ENCODE assay signal across 29 cellular contexts in the genomic region with DNA sequence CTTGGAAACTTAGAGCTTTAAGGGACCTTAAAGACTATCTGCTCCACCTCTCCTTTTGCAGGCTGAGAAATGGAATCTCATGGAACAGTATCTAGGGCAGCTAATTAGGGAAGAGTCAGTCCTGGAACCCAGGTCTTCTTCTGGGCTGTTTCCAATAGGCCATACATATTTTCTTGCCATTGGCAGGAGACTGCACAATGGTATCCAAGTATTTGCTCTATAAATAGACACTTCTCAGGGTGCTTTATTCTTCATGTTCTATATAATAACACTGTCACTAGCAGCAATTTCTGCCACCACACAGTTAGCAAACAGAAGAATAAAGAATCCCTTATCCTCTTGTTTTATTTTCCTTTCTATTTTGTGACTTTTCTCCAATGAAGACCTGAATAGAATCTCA.
"Had no signal": no experiment of that assay in that cellular context is flagged by ENCODE, and none has a peak within 500 bp of the region (broad histone marks: within the 10 kb centered on the region; RNA-seq: fewer than 3 reads in every experiment).

No MANE protein-coding gene starts in this region.

- DNase-seq: activated B cell treated with CpG ODN at 0.5 μM for 24 hours; activated CD4-positive, alpha-beta memory T cell treated with anti-CD3 and anti-CD28 coated beads for 36 hours; activated CD4-positive, alpha-beta T cell treated with anti-CD3 and anti-CD28 coated beads for 4 hours; activated CD4-positive, alpha-beta T cell treated with anti-CD3 and anti-CD28 coated beads, Interleukin-2, amount 10 ng/mL, durations not matched to agents 24 days and 14 days; activated CD4-positive, alpha-beta T cell treated with anti-CD3 and anti-CD28 coated beads, Interleukin-2, amount 50 U/mL, for 1 hour; activated CD4-positive, alpha-beta T cell treated with anti-CD3 and anti-CD28 coated beads, Interleukin-2, amount 50 U/mL, for 4 hours; activated CD4-positive, CD25-positive, alpha-beta regulatory T cell treated with anti-CD3 and anti-CD28 coated beads, Interleukin-2, amount 50 U/mL, for 72 hours; activated CD8-positive, alpha-beta memory T cell treated with anti-CD3 and anti-CD28 coated beads, Interleukin-2, amount 50 U/mL, for 4 hours; activated CD8-positive, alpha-beta T cell treated with anti-CD3 and anti-CD28 coated beads for 36 hours; activated effector memory CD4-positive, alpha-beta T cell treated with anti-CD3 and anti-CD28 coated beads, Interleukin-2, amount 50 U/mL, for 16 hours; activated gamma-delta T cell treated with Interleukin-2 at 50 U/mL for 16 hours; activated naive CD4-positive, alpha-beta T cell; activated naive CD4-positive, alpha-beta T cell treated with anti-CD3 and anti-CD28 coated beads for 36 hours; activated naive CD4-positive, alpha-beta T cell treated with anti-CD3 and anti-CD28 coated beads, Interleukin-2, amount 50 U/mL, for 16 hours; activated naive CD8-positive, alpha-beta T cell treated with anti-CD3 and anti-CD28 coated beads for 36 hours; activated T-cell treated with anti-CD3 and anti-CD28 coated beads for 4 hours; activated T-cell treated with anti-CD3 and anti-CD28 coated beads, Interleukin-2, amount 50 U/mL, for 1 hour; activated T-cell treated with anti-CD3 and anti-CD28 coated beads, Interleukin-2, amount 50 U/mL, for 4 hours; activated T-cell treated with anti-CD3 and anti-CD28 coated beads, Interleukin-2, amount 50 U/mL, for 72 hours; adrenal gland; amniotic stem cell; aorta; body of pancreas; brain microvascular endothelial cell; T-helper 1 cell; T-helper 2 cell; T-helper 9 cell had no signal

- ATAC-seq: activated CD8-positive, alpha-beta T cell treated with anti-CD3 and anti-CD28 coated beads for 36 hours; activated naive CD4-positive, alpha-beta T cell treated with anti-CD3 and anti-CD28 coated beads, Interleukin-2, amount 50 U/mL, for 72 hours; activated T-cell treated with anti-CD3 and anti-CD28 coated beads, Interleukin-2, amount 50 U/mL, for 4 hours; activated T-cell treated with anti-CD3 and anti-CD28 coated beads, Interleukin-2, amount 50 U/mL, for 72 hours; activated T-helper 17 cell treated with anti-CD3 and anti-CD28 coated beads, Interleukin-2, amount 50 U/mL, for 72 hours; body of pancreas had no signal
